ENCODE assay signal across 23 cellular contexts in genomic region chr16:9296273-9296593, GRCh38.
DNase-seq lines count a peak whose midpoint lies in the region; ATAC-seq, FAIRE-seq and TF ChIP-seq lines count a peak whose summit lies in the region.
"Had no signal": no experiment of that assay in that cellular context is flagged by ENCODE, and none has a peak within 500 bp of the region (broad histone marks: within the 10 kb centered on the region; RNA-seq: fewer than 3 reads in every experiment).

No MANE protein-coding gene starts in this region.

- no peak for DNase-seq in GM18507 (ENCODE audit: extremely low spot score, insufficient read length, low read depth)
- DNase-seq in left colon = no peak
- DNase-seq in pancreas = peak in 2 of 6 donors; percentile 44 to 51
- no peak for DNase-seq in epidermal melanocyte (ENCODE audit: insufficient read length, low spot score)
- DNase-seq in Kasumi-1 (lab: John Stamatoyannopoulos, UW) = no peak
- DNase-seq: BE2C; Calu3; CD4-positive, alpha-beta memory T cell; H9; Karpas-422; MG63; NCI-H1048; NCI-H1436; NCI-H2029 treated with DMSO at 0.1 percent for 48 hours; NCI-H2171; NCI-H446; NK-92 treated with Interleukin-12 subunit alpha and Interleukin-12 subunit beta, amount 100 ng/mL, for 24 hours; Peyer's patch had no signal

- no peak for TF ChIP-seq CTCF in pancreas (IDR thresholded peaks at IDR 0.05)

- no peak overlapping the region for H3K27ac ChIP-seq in BLaER1 treated with 17β-estradiol and CSF1 and Interleukin-3, amounts not matched to agents 10 nM and 100 nM
- H3K27ac ChIP-seq in pancreas = peak overlapping the region in 3 of 4 donors; percentile 65 to 78 (median 66)
- H3K27ac ChIP-seq: Peyer's patch, SJSA1 had no signal

- no peaks in the 10 kb centered on the region for H3K27me3 ChIP-seq in BLaER1 treated with 17β-estradiol and CSF1 and Interleukin-3, amounts not matched to agents 10 nM and 100 nM
- no peaks in the 10 kb centered on the region for H3K27me3 ChIP-seq in pancreas
- H3K27me3 ChIP-seq: BE2C, MG63, Peyer's patch, SJSA1 had no signal

- no peaks in the 10 kb centered on the region for H4K20me1 ChIP-seq in BLaER1 treated with 17β-estradiol and CSF1 and Interleukin-3, amounts not matched to agents 10 nM and 100 nM

- 0 to 2% methylated on average over 2 of the region's 2 CpGs for WGBS in pancreas, 2 donors

- no peaks in the 10 kb centered on the region for H3K36me3 ChIP-seq in BLaER1 treated with 17β-estradiol and CSF1 and Interleukin-3, amounts not matched to agents 10 nM and 100 nM
- H3K36me3 ChIP-seq in pancreas = no peaks in the 10 kb centered on the region
- H3K36me3 ChIP-seq: BE2C, MG63, Peyer's patch, SJSA1 had no signal

- peaks cover 0 to 19% (median 7%) of the 10 kb centered on the region in 11 experiments; a peak in 11 of 22 replicates for H3K9me3 ChIP-seq in BLaER1 treated with 17β-estradiol and CSF1 and Interleukin-3, amounts not matched to agents 10 nM and 100 nM (replicated peaks in 1 of 11)
- H3K9me3 ChIP-seq in pancreas = no peaks in the 10 kb centered on the region
- H3K9me3 ChIP-seq: BE2C, Peyer's patch, SJSA1 had no signal

- FAIRE-seq in GM18507 (lab: Jason Lieb, UNC) (peak; percentile 24), pancreas (lab: Jason Lieb, UNC) (no peak)
- FAIRE-seq: A204.1, HTR-8/SVneo had no signal

- intact Hi-C loops in left colon (cut with DNase I, micrococcal nuclease) (loop anchor here in 1 of 2 donors (5.0 kb wide), 1 partner anchor 886 kb away; the partner anchor contains the start of gene GRIN2A), pancreas (cut with DNase I) (no loop called here)

- peak; percentile 88 for ATAC-seq in left colon
- peak; percentile 83 to 94 (median 91) for ATAC-seq in pancreas
- ATAC-seq in GM18858 (IDR thresholded peaks at IDR 0.05; ENCODE audit: unreplicated experiment) = no peak

- H3K4me3 ChIP-seq in BLaER1 treated with 17β-estradiol and CSF1 and Interleukin-3, amounts not matched to agents 10 nM and 100 nM = no peak overlapping the region
- peak overlapping the region in 1 of 4 donors; percentile 22 for H3K4me3 ChIP-seq in pancreas
- H3K4me3 ChIP-seq: MG63, Peyer's patch, SJSA1 had no signal

- 0 out of 22 replicates have a peak overlapping the region, but pooled peaks of 2 of the 11 experiments have one; percentile 5 to 12 for H3K9ac ChIP-seq in BLaER1 treated with 17β-estradiol and CSF1 and Interleukin-3, amounts not matched to agents 10 nM and 100 nM

- H3K4me2 ChIP-seq in BLaER1 treated with 17β-estradiol and CSF1 and Interleukin-3, amounts not matched to agents 10 nM and 100 nM = peak overlapping the region in 8 of 11 experiments; percentile 13 to 75 (median 56); a peak in 13 of 22 replicates

- peaks cover 15 to 30% (median 21%) of the 10 kb centered on the region in 10 experiments for H3K4me1 ChIP-seq in BLaER1 treated with 17β-estradiol and CSF1 and Interleukin-3, amounts not matched to agents 10 nM and 100 nM
- H3K4me1 ChIP-seq in pancreas = peaks cover 9 to 12% (median 11%) of the 10 kb centered on the region in 3 donors
- H3K4me1 ChIP-seq: BE2C, Peyer's patch, SJSA1 had no signal

Comparison
In these comparisons a context has a peak if more than half of its experiments do, and no peak if none do; other contexts are left out.
1. H3K27ac ChIP-seq: peak in pancreas (3 of 4); none in BLaER1 treated with 17β-estradiol and CSF1 and Interleukin-3, amounts not matched to agents 10 nM and 100 nM (0 of 11).